1 cellular context compared by ENCODE assay signal in the genomic region with DNA sequence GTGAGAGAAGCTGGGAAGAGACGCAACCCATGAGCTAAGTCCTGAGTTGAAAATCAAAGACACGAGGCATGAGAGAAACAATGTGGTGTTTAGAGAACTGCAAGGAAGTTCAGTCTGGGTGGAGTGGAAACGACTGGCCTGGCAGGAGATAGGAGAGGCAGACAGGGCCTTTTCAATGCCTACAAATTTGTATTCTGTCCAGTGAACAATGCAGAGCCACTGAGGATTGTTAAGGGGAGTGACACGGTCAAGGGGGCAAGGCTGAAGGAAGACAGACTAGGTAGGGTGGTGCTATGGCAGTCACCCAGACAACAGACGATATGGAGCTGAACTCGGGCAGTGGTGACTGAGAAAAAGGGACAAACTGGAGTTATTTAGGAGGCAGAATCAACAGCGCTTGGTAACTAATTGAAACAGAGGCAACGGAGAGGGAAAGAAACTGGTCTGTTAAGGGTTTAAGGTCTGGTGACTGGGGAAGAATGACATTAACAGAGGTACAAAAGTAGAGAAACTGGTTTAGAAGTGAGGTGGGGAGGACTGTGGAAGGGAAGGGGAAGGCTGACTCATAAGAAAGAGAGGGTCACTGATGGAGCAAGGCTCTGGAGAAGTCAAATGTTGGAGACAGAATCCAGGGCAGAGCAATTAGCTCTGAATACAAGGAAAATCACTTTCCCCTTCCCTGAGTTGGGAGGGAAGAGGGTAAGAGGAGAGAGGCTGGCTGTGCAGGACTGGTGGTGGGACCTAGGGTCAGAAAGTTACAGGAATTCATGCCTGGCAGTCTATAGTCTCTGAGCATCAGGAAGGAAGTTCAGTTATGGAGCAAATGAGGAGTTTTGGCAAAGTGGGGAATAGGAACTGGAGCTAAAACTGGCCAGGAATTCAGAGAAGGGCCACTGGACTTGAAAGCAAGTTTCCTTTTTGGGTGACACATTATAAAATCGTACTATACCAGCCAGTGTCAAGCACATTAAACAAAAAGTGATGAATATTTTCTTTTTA.
A peak's percentile ranks its signal among the peaks of the same experiment; 100 is the strongest.
TF ChIP-seq lines count a peak whose summit lies in the region.

No MANE protein-coding gene starts in this region.

TF ChIP-seq in H1, 55 proteins besides CTCF, POLR2A, EP300 and RAD21:
- TF ChIP-seq TEAD4 (IDR thresholded peaks at IDR 0.05; ENCODE audit: low read depth, low read length): no peak
- TF ChIP-seq ASH2L (IDR thresholded peaks at IDR 0.05; ENCODE audit: low read length): peak; percentile 30
